In genomic region chr18:9019135-9019534, GRCh38 we compare ENCODE assay signal across 28 cellular contexts.
"Had no signal": no experiment of that assay in that cellular context is flagged by ENCODE, and none has a peak within 500 bp of the region (broad histone marks: within the 10 kb centered on the region; RNA-seq: fewer than 3 reads in every experiment).

No MANE protein-coding gene starts in this region.

- ATAC-seq: activated CD4-positive, alpha-beta T cell treated with anti-CD3 and anti-CD28 coated beads for 36 hours; activated CD4-positive, CD25-positive, alpha-beta regulatory T cell treated with anti-CD3 and anti-CD28 coated beads, Interleukin-2, amount 50 U/mL, for 24 hours; activated naive CD8-positive, alpha-beta T cell treated with anti-CD3 and anti-CD28 coated beads, Interleukin-2, amount 50 U/mL, for 24 hours; activated T-cell treated with anti-CD3 and anti-CD28 coated beads, Interleukin-2, amount 50 U/mL, for 4 hours; WTC11 had no signal

- H3K27ac ChIP-seq: SJSA1 had no signal

- H3K9me2 ChIP-seq: SK-N-SH had no signal

- H3K36me3 ChIP-seq: MG63, SJSA1 had no signal

- DNase-seq: activated CD4-positive, alpha-beta memory T cell treated with anti-CD3 and anti-CD28 coated beads for 36 hours; activated CD4-positive, alpha-beta T cell treated with anti-CD3 and anti-CD28 coated beads for 36 hours; activated CD4-positive, alpha-beta T cell treated with anti-CD3 and anti-CD28 coated beads, Interleukin-2, amount 10 ng/mL, durations not matched to agents 7 days and 5 days; activated CD8-positive, alpha-beta memory T cell treated with anti-CD3 and anti-CD28 coated beads, Interleukin-2, amount 50 U/mL, for 4 hours; activated naive CD4-positive, alpha-beta T cell treated with anti-CD3 and anti-CD28 coated beads, Interleukin-2, amount 10 ng/mL, durations not matched to agents 7 days and 5 days; activated naive CD8-positive, alpha-beta T cell treated with anti-CD3 and anti-CD28 coated beads, Interleukin-2, amount 50 U/mL, for 24 hours; activated T-cell treated with anti-CD3 and anti-CD28 coated beads for 4 hours; activated T-cell treated with anti-CD3 and anti-CD28 coated beads, Interleukin-2, amount 50 U/mL, for 4 hours; anterior cingulate cortex; caudate nucleus; cerebellar nuclear complex; Kasumi-1; MG63; NCI-H1048; NCI-H1105 treated with DMSO at 0.1 percent for 48 hours; NCI-H1436; NCI-H1694; NCI-H1930; NCI-H2081 treated with DMSO at 0.1 percent for 48 hours; NCI-H226; NCI-H446 treated with DMSO at 0.1 percent for 48 hours; NCI-H524 treated with DMSO at 0.1 percent for 48 hours; SHP77 treated with DMSO at 0.1 percent for 48 hours; SK-N-SH had no signal

- H3K9ac ChIP-seq: SK-N-SH had no signal

- H3K4me3 ChIP-seq: MG63, SJSA1 had no signal

- H3K4me2 ChIP-seq: SK-N-SH had no signal

- H3K9me3 ChIP-seq: SJSA1, SK-N-SH had no signal

- H3K27me3 ChIP-seq: MG63, SJSA1 had no signal

- FAIRE-seq: bronchial epithelial cell had no signal
